Comparison of ENCODE assay signal across 6 cellular contexts in the genomic region with DNA sequence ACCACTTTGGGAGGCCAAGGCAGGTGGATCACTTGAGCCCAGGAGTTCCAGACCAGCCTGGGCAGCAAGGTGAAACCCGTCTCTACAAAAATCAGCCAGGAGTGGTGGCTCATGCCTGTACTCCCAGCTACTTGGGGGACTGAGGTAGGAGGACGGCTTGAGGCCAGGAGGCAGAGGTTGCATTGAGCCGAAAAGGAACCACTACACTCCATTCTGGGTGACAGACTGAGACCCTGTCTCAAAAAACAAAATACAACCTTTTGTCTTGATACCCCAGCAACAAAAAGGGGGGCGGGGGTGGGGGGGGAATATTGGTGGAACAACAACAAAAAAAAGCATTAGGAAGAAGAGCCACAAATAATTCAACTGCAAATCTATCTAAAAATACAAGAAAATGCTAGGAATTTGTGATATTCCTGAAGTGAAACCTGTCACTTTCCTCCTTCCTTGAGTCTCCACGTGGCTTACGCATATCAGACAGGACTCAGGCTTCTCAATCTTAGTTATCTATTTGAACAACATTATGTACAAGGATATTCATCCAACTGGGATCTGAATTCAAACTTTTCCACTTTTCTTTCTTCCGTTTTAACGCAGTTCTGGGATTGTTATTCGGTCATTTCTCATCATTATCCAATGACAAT. TPM values are rescaled to one million over a fixed set of nuclear protein-coding genes. Genes with fewer than 3 reads are reported as not detected.
DNase-seq lines count a peak whose midpoint lies in the region; TF ChIP-seq lines count a peak whose summit lies in the region.

No MANE protein-coding gene starts in this region.

- H3K36me3 ChIP-seq in parathyroid adenoma (ENCODE audit: control insufficient read depth, insufficient read depth, low read length): no peaks in the 10 kb centered on the region

- no peaks in the 10 kb centered on the region for H3K27me3 Mint-ChIP-seq in MCF 10A (ENCODE audit: insufficient read depth, unreplicated experiment)

- H3K36me3 Mint-ChIP-seq in MCF 10A (ENCODE audit: insufficient read depth, unreplicated experiment): peaks cover 22% of the 10 kb centered on the region

- intact Hi-C loops in MCF 10A (cut with micrococcal nuclease): no loop called here

- peaks cover 9% of the 10 kb centered on the region for H3K79me2 ChIP-seq in parathyroid adenoma

- peak overlapping the region; percentile 81 for H3K4me3 Mint-ChIP-seq in MCF 10A (ENCODE audit: unreplicated experiment)

- peak overlapping the region; percentile 71 for H3K9ac ChIP-seq in parathyroid adenoma

- TF ChIP-seq CTCF in LNCaP clone FGC (IDR thresholded peaks at IDR 0.05; ENCODE audit: control insufficient read depth, extremely low read depth, insufficient read depth) (no peak), MCF 10A (IDR thresholded peaks at IDR 0.05; ENCODE audit: unreplicated experiment) (no peak), parathyroid adenoma (IDR thresholded peaks at IDR 0.05) (no peak)

- POLR2A ChIA-PET in MCF 10A (lab: Yijun Ruan, JAX): interaction anchor here (0.6 to 1.2 kb wide), 13 partner anchors 11 to 1640 kb away, joined by 3 to 6 read pairs (median 3); a partner anchor contains a TSS

- no peaks in the 10 kb centered on the region for H3K4me1 ChIP-seq in parathyroid adenoma

- BruUV-seq in MCF 10A (replicated peaks; lab: Mats Ljungman, UMichigan): TSS peak; percentile 85

- CTCF ChIA-PET in MCF 10A (lab: Yijun Ruan, JAX): interaction anchor here (0.7 to 1.9 kb wide), 4 partner anchors 8 to 30 kb away, joined by 3 to 10 read pairs (median 9); no protein-coding TSS in a partner anchor

- H3K9me3 ChIP-seq in parathyroid adenoma (ENCODE audit: control insufficient read depth, low read length): no peaks in the 10 kb centered on the region

- H3K4me1 Mint-ChIP-seq in MCF 10A (ENCODE audit: insufficient read depth, unreplicated experiment): peaks cover 6% of the 10 kb centered on the region

- H2AFZ ChIP-seq in parathyroid adenoma: peak overlapping the region; percentile 75

- H3K4me3 ChIP-seq in LNCaP clone FGC (ENCODE audit: low read depth, low read length): peak overlapping the region; percentile 80
- H3K4me3 ChIP-seq in parathyroid adenoma (ENCODE audit: low read depth, low read length): peak overlapping the region; percentile 69

- H3K27ac ChIP-seq in parathyroid adenoma: peak overlapping the region; percentile 78

- no peaks in the 10 kb centered on the region for H3K9me3 Mint-ChIP-seq in MCF 10A (ENCODE audit: unreplicated experiment)

- H3K27ac Mint-ChIP-seq in MCF 10A (ENCODE audit: low read depth, unreplicated experiment): peak overlapping the region; percentile 95

- peak overlapping the region; percentile 81 for H3K4me2 ChIP-seq in parathyroid adenoma (ENCODE audit: low read length)

- DNase-seq in LNCaP clone FGC (ENCODE audit: low read depth): no peak
- DNase-seq in MCF 10A (ENCODE audit: unreplicated experiment): no peak
- DNase-seq in GM19238 (ENCODE audit: insufficient read length, low spot score): no peak
- DNase-seq in Ammon's horn (ENCODE audit: low spot score): no peak
- no peak for DNase-seq in activated gamma-delta T cell (lab: John Stamatoyannopoulos, UW)

- no peaks in the 10 kb centered on the region for H3K27me3 ChIP-seq in parathyroid adenoma (ENCODE audit: control insufficient read depth, insufficient read depth, low read length)

RNA-seq across cellular contexts. Expression of a gene that starts 1.2 kb away (rescaled TPM):
- total RNA-seq in MCF 10A (2022): 53.9 and 64.8 TPM in 2 replicates

RNA-seq across cellular contexts. Expression of a gene that starts 5.0 kb away (rescaled TPM):
- total RNA-seq in MCF 10A (2022): not detected in 2 replicates

RNA-seq across cellular contexts. Expression of a gene that starts 25.5 kb away (rescaled TPM):
- total RNA-seq in MCF 10A (2022): 2.1 and 5.0 TPM in 2 replicates

RNA-seq across cellular contexts. Expression of a gene that starts 30.0 kb away (rescaled TPM):
- not detected in 2 replicates for total RNA-seq in MCF 10A (2022)

RNA-seq across cellular contexts. Expression of a gene that starts 50.1 kb away (rescaled TPM):
- total RNA-seq in MCF 10A (2022): 0.69 and 1.1 TPM in 2 replicates
